In the genomic region with DNA sequence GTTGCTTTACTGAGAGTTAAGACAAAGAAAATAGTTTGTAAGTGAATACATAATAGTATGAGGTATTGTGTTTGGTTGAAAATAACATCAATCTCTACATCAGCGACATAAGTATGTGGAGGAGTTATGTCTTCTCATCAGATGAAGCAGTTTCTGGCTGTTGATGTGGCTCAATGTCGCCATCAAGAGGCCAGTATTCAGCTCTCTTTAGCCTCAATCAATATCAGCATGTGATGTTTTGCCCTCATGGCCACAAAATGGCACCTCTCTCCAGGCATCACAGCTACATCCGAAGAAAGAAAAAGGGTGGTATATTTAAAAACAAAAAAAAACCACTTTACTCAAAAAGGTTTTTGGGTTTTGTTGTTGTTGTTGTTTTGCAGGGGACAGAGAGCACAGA, we compare ENCODE assay signal across 14 cellular contexts.
DNase-seq lines count a peak whose midpoint lies in the region; ATAC-seq and TF ChIP-seq lines count a peak whose summit lies in the region.
"Had no signal": no experiment of that assay in that cellular context is flagged by ENCODE, and none has a peak within 500 bp of the region (broad histone marks: within the 10 kb centered on the region; RNA-seq: fewer than 3 reads in every experiment).

No MANE protein-coding gene starts in this region.

- H3K9me3 ChIP-seq in H9 (ENCODE audit: control insufficient read depth, low read depth, low read length) = peaks cover 7% of the 10 kb centered on the region
- H3K9me3 ChIP-seq: SJSA1 had no signal

- no peak overlapping the region for H3K4ac ChIP-seq in H9 (ENCODE audit: low read depth, low read length)

- H3K36me3 Mint-ChIP-seq in H9 (ENCODE audit: insufficient read depth in 1 of 3, low read depth in 3 of 3) = peaks cover 11 to 17% (median 12%) of the 10 kb centered on the region in 3 experiments
- H3K36me3 Mint-ChIP-seq: brain; CD4-positive, CD25-positive, alpha-beta regulatory T cell had no signal

- no peaks in the 10 kb centered on the region for H3K79me2 ChIP-seq in H9 (ENCODE audit: insufficient read depth, low read length)

- H2BK12ac ChIP-seq in H9 (ENCODE audit: insufficient read length, low read depth, low read length) = no peak overlapping the region

- H2BK15ac ChIP-seq in H9 (ENCODE audit: low read depth, low read length) = no peak overlapping the region

- no peak overlapping the region for H2BK20ac ChIP-seq in H9 (ENCODE audit: low read depth, low read length, poor library complexity, severe bottlenecking)

- ATAC-seq in GM18498 (IDR thresholded peaks at IDR 0.05; ENCODE audit: unreplicated experiment) = no peak
- ATAC-seq: WTC11 had no signal

- H3K4me2 ChIP-seq in H9 (ENCODE audit: insufficient read depth, insufficient read length, low read length) = no peak overlapping the region

- H3K9ac ChIP-seq in H9 (ENCODE audit: extremely low read depth, insufficient read length, low read length) = no peak overlapping the region

- no peak overlapping the region for H2AFZ ChIP-seq in H9 (ENCODE audit: low read length)

- no peaks in the 10 kb centered on the region for H3K79me1 ChIP-seq in H9 (ENCODE audit: insufficient read depth, low read depth, low read length, poor library complexity, severe bottlenecking)

- H3K23me2 ChIP-seq in H9 (ENCODE audit: insufficient read length, low read depth, low read length, poor library complexity, severe bottlenecking) = no peaks in the 10 kb centered on the region

- H3K27ac Mint-ChIP-seq in H9 = no peak overlapping the region; a peak in 1 of 7 replicates
- H3K27ac Mint-ChIP-seq: brain; CD4-positive, CD25-positive, alpha-beta regulatory T cell; WTC11 had no signal

- no CpG with 5 or more reads among the region's 3 CpGs for WGBS in H9 (ENCODE audit: extremely low coverage, insufficient read length, low lambda C conversion rate)

- no peak overlapping the region for H3K23ac ChIP-seq in H9 (ENCODE audit: insufficient read length, low read depth, low read length)

- no peak overlapping the region for H3K4me3 ChIP-seq in AG09309 (ENCODE audit: control insufficient read depth, low read depth, low read length)
- no peak overlapping the region for H3K4me3 ChIP-seq in foreskin fibroblast (ENCODE audit: low read depth in 1 of 2, low read length in 2 of 2)
- H3K4me3 ChIP-seq: SJSA1 had no signal

- H3K56ac ChIP-seq in H9 (ENCODE audit: insufficient read length, low read depth, low read length) = no peak overlapping the region

- H3K14ac ChIP-seq in H9 (ENCODE audit: insufficient read depth, low read length) = no peak overlapping the region

- peak; percentile 57 for TF ChIP-seq CTCF in AG09309 (IDR thresholded peaks at IDR 0.05; ENCODE audit: control insufficient read depth, insufficient read depth, low read depth, low read length, missing control alignments)
- TF ChIP-seq CTCF in H9 (conservative IDR thresholded peaks at IDR 0.05) = peak; percentile 59
- peak; percentile 26 for TF ChIP-seq CTCF in foreskin fibroblast (IDR thresholded peaks at IDR 0.05; ENCODE audit: low read depth, low read length)

- H4K20me1 ChIP-seq in H9 (ENCODE audit: control insufficient read depth, insufficient read depth, insufficient read length) = no peaks in the 10 kb centered on the region

- H3T11ph ChIP-seq in H9 (ENCODE audit: low read length) = no peak overlapping the region

- no peak overlapping the region for H4K5ac ChIP-seq in H9 (ENCODE audit: insufficient read length, low read depth, low read length)

- no peaks in the 10 kb centered on the region; the same call in 1 of the 2 replicates for H3K27me3 Mint-ChIP-seq in H9 (ENCODE audit: low read depth)
- H3K27me3 Mint-ChIP-seq: CD4-positive, CD25-positive, alpha-beta regulatory T cell had no signal

- H3K4me3 Mint-ChIP-seq in H9 = no peak overlapping the region
- H3K4me3 Mint-ChIP-seq: brain; CD4-positive, CD25-positive, alpha-beta regulatory T cell; WTC11 had no signal

- H3K4me1 Mint-ChIP-seq in H9 = no peaks in the 10 kb centered on the region
- H3K4me1 Mint-ChIP-seq: brain; CD4-positive, CD25-positive, alpha-beta regulatory T cell; WTC11 had no signal

- no peak overlapping the region for H2AK5ac ChIP-seq in H9 (ENCODE audit: insufficient read length, low read length)

- H4K8ac ChIP-seq in H9 (replicated peaks; ENCODE audit: insufficient read length, low read depth, low read length) = no peak overlapping the region

- no peak overlapping the region for H2BK120ac ChIP-seq in H9 (ENCODE audit: low read depth, low read length, poor library complexity, severe bottlenecking)

- peaks cover 22 to 25% of the 10 kb centered on the region in 2 experiments for H3K9me3 Mint-ChIP-seq in H9

- no peak for DNase-seq in AG09309 (ENCODE audit: low read depth)
- DNase-seq in H9 = no peak
- peak; percentile 20 for DNase-seq in RKO (ENCODE audit: low spot score)
- peak in 1 of 2 donors; percentile 4 for DNase-seq in foreskin fibroblast
- no peak for DNase-seq in retina
- DNase-seq in middle frontal gyrus (ENCODE audit: extremely low spot score, low spot score) = no peak
- DNase-seq in NCI-H446 treated with DMSO at 0.1 percent for 48 hours (lab: John Stamatoyannopoulos, UW) = no peak
- DNase-seq: CD4-positive, CD25-positive, alpha-beta regulatory T cell; stimulated activated CD4-positive, alpha-beta T cell treated with anti-CD3 and anti-CD28 coated beads, Interleukin-4, amount 100 ng/mL, for 24 hours; stimulated activated naive CD4-positive, alpha-beta T cell treated with Interleukin-2 at 50 U/mL for 16 hours had no signal

- no peak overlapping the region for H2BK5ac ChIP-seq in H9 (ENCODE audit: insufficient read length, low read length)

- no peak overlapping the region for H3K18ac ChIP-seq in H9 (ENCODE audit: insufficient read length, low read depth, low read length)

- H3K4me1 ChIP-seq in H9 (ENCODE audit: insufficient read depth, low read length) = no peaks in the 10 kb centered on the region

- H3K27ac ChIP-seq in H9 (ENCODE audit: insufficient read length, low read depth, low read length) = no peak overlapping the region
- H3K27ac ChIP-seq: SJSA1 had no signal

- no peaks in the 10 kb centered on the region for H3K27me3 ChIP-seq in H9 (ENCODE audit: insufficient read depth, low read length)
- H3K27me3 ChIP-seq: SJSA1 had no signal

- no peak overlapping the region for H4K91ac ChIP-seq in H9 (ENCODE audit: insufficient read length, low read depth, low read length)
